Comparison of ENCODE assay signal across 7 cellular contexts in genomic region chr11:31919175-31919574, GRCh38.
"Had no signal": no experiment of that assay in that cellular context is flagged by ENCODE, and none has a peak within 500 bp of the region (broad histone marks: within the 10 kb centered on the region; RNA-seq: fewer than 3 reads in every experiment).

No MANE protein-coding gene starts in this region.

- FAIRE-seq: G401.6, GM12878, GM12891, GM18507, GM19239 had no signal

- DNase-seq: GDM1, GF-D8 had no signal

- ATAC-seq: GM12878 had no signal

- H3K4me3 ChIP-seq: GM12878 had no signal
